ENCODE assay signal across 9 cellular contexts in genomic region chr14:103748539-103748867, GRCh38. TPM values are rescaled to one million over a fixed set of nuclear protein-coding genes. Genes with fewer than 3 reads are reported as not detected.
DNase-seq lines count a peak whose midpoint lies in the region; ATAC-seq and TF ChIP-seq lines count a peak whose summit lies in the region.
"Had no signal": no experiment of that assay in that cellular context is flagged by ENCODE, and none has a peak within 500 bp of the region (broad histone marks: within the 10 kb centered on the region; RNA-seq: fewer than 3 reads in every experiment).

No MANE protein-coding gene starts in this region.

- no peaks in the 10 kb centered on the region for H3K9me3 Mint-ChIP-seq in natural killer cell
- H3K9me3 Mint-ChIP-seq in stimulated activated memory B cell treated with anti-CD40 and anti-IgM and Interleukin-4, amounts not matched to agents 10 μg/mL and 1 μg/mL and 100 μg/mL, for 72 hours = no peaks in the 10 kb centered on the region
- H3K9me3 Mint-ChIP-seq in nephron progenitor cell = no peaks in the 10 kb centered on the region

- intact Hi-C loops in natural killer cell (cut with micrococcal nuclease) = no loop called here

- no peaks in the 10 kb centered on the region for H3K4me1 Mint-ChIP-seq in natural killer cell
- H3K4me1 Mint-ChIP-seq in stimulated activated memory B cell treated with anti-CD40 and anti-IgM and Interleukin-4, amounts not matched to agents 10 μg/mL and 1 μg/mL and 100 μg/mL, for 72 hours = no peaks in the 10 kb centered on the region
- H3K4me1 Mint-ChIP-seq in nephron progenitor cell = no peaks in the 10 kb centered on the region

- no peak overlapping the region for H3K4me3 Mint-ChIP-seq in natural killer cell
- H3K4me3 Mint-ChIP-seq in stimulated activated memory B cell treated with anti-CD40 and anti-IgM and Interleukin-4, amounts not matched to agents 10 μg/mL and 1 μg/mL and 100 μg/mL, for 72 hours = no peak overlapping the region
- H3K4me3 Mint-ChIP-seq in nephron progenitor cell = no peak overlapping the region

- H3K36me3 Mint-ChIP-seq in natural killer cell = peaks cover 6% of the 10 kb centered on the region
- peaks cover 7% of the 10 kb centered on the region for H3K36me3 Mint-ChIP-seq in stimulated activated memory B cell treated with anti-CD40 and anti-IgM and Interleukin-4, amounts not matched to agents 10 μg/mL and 1 μg/mL and 100 μg/mL, for 72 hours
- peaks cover 4% of the 10 kb centered on the region for H3K36me3 Mint-ChIP-seq in nephron progenitor cell (ENCODE audit: low read depth)

- ATAC-seq in natural killer cell = peak; percentile 69 to 93 (median 75)
- ATAC-seq in stimulated activated memory B cell treated with anti-CD40 and anti-IgM and Interleukin-4, amounts not matched to agents 10 μg/mL and 1 μg/mL and 100 μg/mL, for 72 hours = peak; percentile 50
- no peak for ATAC-seq in HG03196 (IDR thresholded peaks at IDR 0.05; ENCODE audit: unreplicated experiment)

- H3K27ac Mint-ChIP-seq in natural killer cell (no peak overlapping the region), nephron progenitor cell (no peak overlapping the region)
- no peak overlapping the region for H3K27ac Mint-ChIP-seq in stimulated activated memory B cell treated with anti-CD40 and anti-IgM and Interleukin-4, amounts not matched to agents 10 μg/mL and 1 μg/mL and 100 μg/mL, for 72 hours

- TF ChIP-seq CTCF in natural killer cell (IDR thresholded peaks at IDR 0.05) (no peak), nephron progenitor cell (IDR thresholded peaks at IDR 0.05) (no peak)

- in situ Hi-C loops in KBM-7 (cut with MboI; ENCODE audit: low pct_unique_long_range_greater_than_20kb, low sequenced_read_pairs) = no loop called here

- H3K27me3 Mint-ChIP-seq in natural killer cell (ENCODE audit: low read depth in 2 of 2) (no peaks in the 10 kb centered on the region), nephron progenitor cell (ENCODE audit: low read depth, poor library complexity) (peaks cover 14% of the 10 kb centered on the region)
- no peaks in the 10 kb centered on the region for H3K27me3 Mint-ChIP-seq in stimulated activated memory B cell treated with anti-CD40 and anti-IgM and Interleukin-4, amounts not matched to agents 10 μg/mL and 1 μg/mL and 100 μg/mL, for 72 hours

- DNase-seq in NK-92 treated with Interleukin-12 subunit alpha and Interleukin-12 subunit beta, amount 100 ng/mL, for 24 hours (lab: John Stamatoyannopoulos, UW) = peak; percentile 87
- DNase-seq in activated T-cell treated with anti-CD3 and anti-CD28 coated beads for 1 hour (ENCODE audit: low read depth) = peak; percentile 17
- no peak for DNase-seq in natural killer cell
- no peak for DNase-seq in nephron progenitor cell
- DNase-seq in KBM-7 = no peak
- DNase-seq in Kasumi-1 (lab: John Stamatoyannopoulos, UW) = no peak
- DNase-seq: NCI-H146 had no signal

RNA-seq across cellular contexts. Expression of gene ZFYVE21, which starts 32.9 kb away (rescaled TPM):
- 10 to 100 TPM in 1 of 3 donors, 1 to 10 TPM in 2; 5.9 to 10.7 (median 8.5) TPM for total RNA-seq in natural killer cell

RNA-seq across cellular contexts. Expression of gene XRCC3, which starts 33.3 kb away (rescaled TPM):
- total RNA-seq in natural killer cell = 10 to 100 TPM; 11.6 to 12.8 (median 12.7) TPM

Comparison
In these comparisons a context has a peak if more than half of its experiments do, and no peak if none do; other contexts are left out.
1. DNase-seq: peak in NK-92 treated with Interleukin-12 subunit alpha and Interleukin-12 subunit beta, amount 100 ng/mL, for 24 hours (single experiment) and activated T-cell treated with anti-CD3 and anti-CD28 coated beads for 1 hour (single experiment); none in natural killer cell (single experiment), nephron progenitor cell (single experiment), KBM-7 (single experiment) and Kasumi-1 (0 of 2).